Comparison of ENCODE assay signal across 10 cellular contexts in the genomic region with DNA sequence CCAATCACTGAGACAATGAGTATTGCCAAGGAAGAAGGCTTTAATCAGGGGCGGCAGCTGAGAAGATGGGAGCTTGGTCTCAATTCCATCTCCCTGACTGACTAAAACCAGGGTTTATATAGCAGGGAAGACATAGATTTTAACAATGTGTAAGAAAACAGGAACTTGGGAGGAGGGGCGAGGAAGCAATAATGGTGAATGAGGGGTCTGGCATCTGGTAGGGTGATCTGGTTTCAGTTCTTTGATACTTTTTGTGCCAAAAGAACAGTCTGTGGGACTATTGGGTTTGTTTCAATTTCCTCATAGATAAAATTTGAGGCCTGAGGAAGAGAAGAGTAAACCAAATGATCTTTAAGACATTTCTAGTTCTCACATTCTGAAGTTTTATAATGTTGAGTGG. TPM values are rescaled to one million over a fixed set of nuclear protein-coding genes. Genes with fewer than 3 reads are reported as not detected.
DNase-seq lines count a peak whose midpoint lies in the region; ATAC-seq and TF ChIP-seq lines count a peak whose summit lies in the region.
"Had no signal": no experiment of that assay in that cellular context is flagged by ENCODE, and none has a peak within 500 bp of the region (broad histone marks: within the 10 kb centered on the region; RNA-seq: fewer than 3 reads in every experiment).

No MANE protein-coding gene starts in this region.

- no peak for TF ChIP-seq CTCF in smooth muscle cell (IDR thresholded peaks at IDR 0.05; ENCODE audit: borderline replicate concordance, insufficient read depth, poor library complexity, severe bottlenecking)

- 82% methylated on average over 2 of the region's 2 CpGs for WGBS in smooth muscle cell (ENCODE audit: low lambda C conversion rate)

- peak overlapping the region; percentile 27 for H3K4me2 ChIP-seq in smooth muscle cell

- H3K27ac ChIP-seq in smooth muscle cell (ENCODE audit: low read depth), result peak overlapping the region; percentile 73

- no peaks in the 10 kb centered on the region for H3F3A ChIP-seq in smooth muscle cell (ENCODE audit: low read depth)

- peak overlapping the region; percentile 40 for H3K9ac ChIP-seq in smooth muscle cell (ENCODE audit: low read depth)

- H3K27ac Mint-ChIP-seq in activated T-cell treated with anti-CD3 and anti-CD28 coated beads, Interleukin-2, amount 50 U/mL, for 72 hours, result peak overlapping the region; percentile 77
- peak overlapping the region; percentile 39 for H3K27ac Mint-ChIP-seq in activated CD8-positive, alpha-beta T cell treated with anti-CD3 and anti-CD28 coated beads, Interleukin-2, amount 10 ng/mL, durations not matched to agents 7 days and 5 days
- H3K27ac Mint-ChIP-seq: nephron had no signal

- ATAC-seq in activated T-cell treated with anti-CD3 and anti-CD28 coated beads, Interleukin-2, amount 50 U/mL, for 72 hours (replicated peaks in 1 of 2), result no peak
- ATAC-seq in activated T-cell treated with anti-CD3 and anti-CD28 coated beads, Interleukin-2, amount 50 U/mL, for 4 hours, result no peak
- ATAC-seq in HG03460 (IDR thresholded peaks at IDR 0.05; ENCODE audit: unreplicated experiment), result peak; percentile 40
- peak; percentile 42 for ATAC-seq in activated CD8-positive, alpha-beta T cell treated with anti-CD3 and anti-CD28 coated beads, Interleukin-2, amount 10 ng/mL, durations not matched to agents 7 days and 5 days
- ATAC-seq in HG02885 (IDR thresholded peaks at IDR 0.05; ENCODE audit: poor library complexity, unreplicated experiment), result no peak

- H3K36me3 ChIP-seq in smooth muscle cell (ENCODE audit: low read depth), result no peaks in the 10 kb centered on the region

- POLR2A ChIA-PET in activated CD8-positive, alpha-beta T cell treated with anti-CD3 and anti-CD28 coated beads, Interleukin-2, amount 10 ng/mL, durations not matched to agents 7 days and 5 days (lab: Charles Lee), result interaction anchor here (1.0 kb wide), 1 partner anchor 385 kb away, joined by 3 read pairs; no protein-coding TSS in a partner anchor

- no peaks in the 10 kb centered on the region for H3K9me3 ChIP-seq in smooth muscle cell (replicated peaks; ENCODE audit: low read depth)

- peak overlapping the region; percentile 66 to 78 for H3K4me3 Mint-ChIP-seq in activated T-cell treated with anti-CD3 and anti-CD28 coated beads, Interleukin-2, amount 50 U/mL, for 72 hours
- no peak overlapping the region for H3K4me3 Mint-ChIP-seq in activated T-cell treated with anti-CD3 and anti-CD28 coated beads, Interleukin-2, amount 50 U/mL, for 4 hours
- no peak overlapping the region for H3K4me3 Mint-ChIP-seq in activated CD8-positive, alpha-beta T cell treated with anti-CD3 and anti-CD28 coated beads, Interleukin-2, amount 10 ng/mL, durations not matched to agents 7 days and 5 days
- H3K4me3 Mint-ChIP-seq: nephron had no signal

- no peak overlapping the region for H3K4me3 ChIP-seq in smooth muscle cell

- H3K4me1 ChIP-seq in smooth muscle cell (ENCODE audit: low read depth), result no peaks in the 10 kb centered on the region

- no peak for DNase-seq in activated T-cell treated with anti-CD3 and anti-CD28 coated beads, Interleukin-2, amount 50 U/mL, for 72 hours
- no peak for DNase-seq in activated T-cell treated with anti-CD3 and anti-CD28 coated beads, Interleukin-2, amount 50 U/mL, for 4 hours
- no peak for DNase-seq in activated CD8-positive, alpha-beta T cell treated with anti-CD3 and anti-CD28 coated beads, Interleukin-2, amount 10 ng/mL, durations not matched to agents 7 days and 5 days
- DNase-seq in smooth muscle cell (lab: John Stamatoyannopoulos, UW; ENCODE audit: unreplicated experiment) (no peak), foreskin melanocyte (no peak)
- no peak for DNase-seq in activated CD4-positive, alpha-beta T cell treated with anti-CD3 and anti-CD28 coated beads for 48 hours
- DNase-seq: NCI-H1436 treated with DMSO at 0.1 percent for 48 hours had no signal

- H3K79me2 ChIP-seq in smooth muscle cell (ENCODE audit: low read depth), result peaks cover 14% of the 10 kb centered on the region

- CTCF ChIA-PET in activated CD8-positive, alpha-beta T cell treated with anti-CD3 and anti-CD28 coated beads, Interleukin-2, amount 10 ng/mL, durations not matched to agents 7 days and 5 days (lab: Charles Lee), result interaction anchor here (1.3 to 1.8 kb wide), 4 partner anchors 9 to 47 kb away, joined by 3 to 6 read pairs (median 4); no protein-coding TSS in a partner anchor

- peaks cover 11 to 33% of the 10 kb centered on the region in 2 donors for H3K36me3 Mint-ChIP-seq in activated T-cell treated with anti-CD3 and anti-CD28 coated beads, Interleukin-2, amount 50 U/mL, for 72 hours (ENCODE audit: insufficient read depth in 2 of 2)
- H3K36me3 Mint-ChIP-seq in activated T-cell treated with anti-CD3 and anti-CD28 coated beads, Interleukin-2, amount 50 U/mL, for 4 hours (ENCODE audit: insufficient read depth), result peaks cover 45% of the 10 kb centered on the region
- peaks cover 73% of the 10 kb centered on the region for H3K36me3 Mint-ChIP-seq in activated CD8-positive, alpha-beta T cell treated with anti-CD3 and anti-CD28 coated beads, Interleukin-2, amount 10 ng/mL, durations not matched to agents 7 days and 5 days (ENCODE audit: low read depth)

- H3K4me1 Mint-ChIP-seq in activated T-cell treated with anti-CD3 and anti-CD28 coated beads, Interleukin-2, amount 50 U/mL, for 72 hours (ENCODE audit: low read depth), result peaks cover 48% of the 10 kb centered on the region
- H3K4me1 Mint-ChIP-seq in activated T-cell treated with anti-CD3 and anti-CD28 coated beads, Interleukin-2, amount 50 U/mL, for 4 hours (ENCODE audit: low read depth), result peaks cover 38% of the 10 kb centered on the region
- H3K4me1 Mint-ChIP-seq in activated CD8-positive, alpha-beta T cell treated with anti-CD3 and anti-CD28 coated beads, Interleukin-2, amount 10 ng/mL, durations not matched to agents 7 days and 5 days (ENCODE audit: low read depth), result peaks cover 46% of the 10 kb centered on the region

- H3K27me3 Mint-ChIP-seq in activated T-cell treated with anti-CD3 and anti-CD28 coated beads, Interleukin-2, amount 50 U/mL, for 72 hours (ENCODE audit: low read depth), result no peaks in the 10 kb centered on the region
- no peaks in the 10 kb centered on the region for H3K27me3 Mint-ChIP-seq in activated T-cell treated with anti-CD3 and anti-CD28 coated beads, Interleukin-2, amount 50 U/mL, for 4 hours (ENCODE audit: low read depth)
- no peaks in the 10 kb centered on the region for H3K27me3 Mint-ChIP-seq in activated CD8-positive, alpha-beta T cell treated with anti-CD3 and anti-CD28 coated beads, Interleukin-2, amount 10 ng/mL, durations not matched to agents 7 days and 5 days (ENCODE audit: low read depth)

- no peaks in the 10 kb centered on the region for H4K20me1 ChIP-seq in smooth muscle cell (ENCODE audit: low read depth)

- H2AFZ ChIP-seq in smooth muscle cell (ENCODE audit: low read depth), result no peak overlapping the region

- no peaks in the 10 kb centered on the region for H3K9me3 Mint-ChIP-seq in activated T-cell treated with anti-CD3 and anti-CD28 coated beads, Interleukin-2, amount 50 U/mL, for 72 hours
- no peaks in the 10 kb centered on the region for H3K9me3 Mint-ChIP-seq in activated T-cell treated with anti-CD3 and anti-CD28 coated beads, Interleukin-2, amount 50 U/mL, for 4 hours
- no peaks in the 10 kb centered on the region for H3K9me3 Mint-ChIP-seq in activated CD8-positive, alpha-beta T cell treated with anti-CD3 and anti-CD28 coated beads, Interleukin-2, amount 10 ng/mL, durations not matched to agents 7 days and 5 days (ENCODE audit: insufficient read depth)

- H3K27me3 ChIP-seq in smooth muscle cell (ENCODE audit: low read depth), result no peaks in the 10 kb centered on the region

RNA-seq across cellular contexts. Expression of gene FUT8, which starts 49.2 kb away (rescaled TPM):
- total RNA-seq in activated T-cell treated with anti-CD3 and anti-CD28 coated beads, Interleukin-2, amount 50 U/mL, for 72 hours, result 10 to 100 TPM; 49.6 to 59.8 TPM
- 10 to 100 TPM; 29.2 to 38.4 (median 30.9) TPM for total RNA-seq in activated T-cell treated with anti-CD3 and anti-CD28 coated beads, Interleukin-2, amount 50 U/mL, for 4 hours
- 100 to 1,000 TPM in 1 of 2 experiments, 10 to 100 TPM in 1; 99.2 to 101 TPM for total RNA-seq in activated CD8-positive, alpha-beta T cell treated with anti-CD3 and anti-CD28 coated beads, Interleukin-2, amount 10 ng/mL, durations not matched to agents 7 days and 5 days
- total RNA-seq in smooth muscle cell, result 33.7 and 50.2 TPM in 2 replicates
- 12.8 and 16.3 TPM in 2 replicates for polyA plus RNA-seq in smooth muscle cell

Comparison
In these comparisons a context has a peak if more than half of its experiments do, and no peak if none do; other contexts are left out.
1. H3K4me3 Mint-ChIP-seq: peak in activated T-cell treated with anti-CD3 and anti-CD28 coated beads, Interleukin-2, amount 50 U/mL, for 72 hours (2 of 2); none in activated T-cell treated with anti-CD3 and anti-CD28 coated beads, Interleukin-2, amount 50 U/mL, for 4 hours (single experiment) and activated CD8-positive, alpha-beta T cell treated with anti-CD3 and anti-CD28 coated beads, Interleukin-2, amount 10 ng/mL, durations not matched to agents 7 days and 5 days (single experiment).
2. ATAC-seq: peak in HG03460 (single experiment) and activated CD8-positive, alpha-beta T cell treated with anti-CD3 and anti-CD28 coated beads, Interleukin-2, amount 10 ng/mL, durations not matched to agents 7 days and 5 days (single experiment); none in activated T-cell treated with anti-CD3 and anti-CD28 coated beads, Interleukin-2, amount 50 U/mL, for 72 hours (0 of 2), activated T-cell treated with anti-CD3 and anti-CD28 coated beads, Interleukin-2, amount 50 U/mL, for 4 hours (0 of 2) and HG02885 (single experiment).